8 cellular contexts compared by ENCODE assay signal in genomic region chr9:99231708-99232107, GRCh38. TPM values are rescaled to one million over a fixed set of nuclear protein-coding genes. Genes with fewer than 3 reads are reported as not detected.
DNase-seq lines count a peak whose midpoint lies in the region; ATAC-seq and TF ChIP-seq lines count a peak whose summit lies in the region.

No MANE protein-coding gene starts in this region.

- CTCF ChIA-PET in OCI-LY7 (lab: Charles Lee; ENCODE audit: unreplicated experiment) = interaction anchor here (0.6 to 1.9 kb wide), 5 partner anchors 9 to 47 kb away, joined by 3 to 5 read pairs (median 4); partner anchors contain the start of genes ALG2 and SEC61B

- no peaks in the 10 kb centered on the region for H3K27me3 ChIP-seq in parathyroid adenoma (ENCODE audit: control insufficient read depth, insufficient read depth, low read length)

- H3K4me1 ChIP-seq in OCI-LY7 (ENCODE audit: insufficient read depth, low read length, poor library complexity, severe bottlenecking) (peaks cover 59% of the 10 kb centered on the region), parathyroid adenoma (no peaks in the 10 kb centered on the region)

- no peak overlapping the region for H3K9ac ChIP-seq in parathyroid adenoma

- DNase-seq in DMS53 (lab: John Stamatoyannopoulos, UW) (peak; percentile 18), DMS53 treated with DMSO at 0.1 percent for 48 hours (lab: John Stamatoyannopoulos, UW; ENCODE audit: unreplicated experiment) (no peak), OCI-LY7 (ENCODE audit: low spot score) (peak; percentile 58), dermis blood vessel endothelial cell (peak; percentile 48), NCI-H1048 (lab: John Stamatoyannopoulos, UW) (no peak)

- H2AFZ ChIP-seq in OCI-LY7 (ENCODE audit: low read length) (no peak overlapping the region), parathyroid adenoma (no peak overlapping the region)

- H3K36me3 ChIP-seq in OCI-LY7 (ENCODE audit: insufficient read depth, low read length) (peaks cover 66% of the 10 kb centered on the region), parathyroid adenoma (ENCODE audit: control insufficient read depth, insufficient read depth, low read length) (no peaks in the 10 kb centered on the region)

- H3K79me2 ChIP-seq in OCI-LY7 (ENCODE audit: insufficient read depth, low read depth, low read length) (peaks cover 10% of the 10 kb centered on the region; the same call in 1 of the 2 replicates), parathyroid adenoma (no peaks in the 10 kb centered on the region)

- no peaks in the 10 kb centered on the region for H4K20me1 ChIP-seq in OCI-LY7 (ENCODE audit: insufficient read depth, low read length)

- ATAC-seq in GM21576 (IDR thresholded peaks at IDR 0.05; ENCODE audit: unreplicated experiment) (no peak), GM21367 (IDR thresholded peaks at IDR 0.05; ENCODE audit: unreplicated experiment) (no peak)

- intact Hi-C loops in OCI-LY7 (cut with micrococcal nuclease; ENCODE audit: unreplicated experiment) = loop anchor here (10.0 kb wide), 1 partner anchor 1307 kb away; the partner anchor contains the start of gene TRMO

- no peaks in the 10 kb centered on the region for H3K9me2 ChIP-seq in OCI-LY7 (ENCODE audit: insufficient read depth, low read length)

- peak overlapping the region; percentile 6 for H3K27ac ChIP-seq in OCI-LY7 (ENCODE audit: low read depth, low read length, poor library complexity, severe bottlenecking)
- H3K27ac ChIP-seq in parathyroid adenoma = no peak overlapping the region

- TF ChIP-seq CTCF in OCI-LY7 (conservative IDR thresholded peaks at IDR 0.05; ENCODE audit: low read length) (peak; percentile 96), parathyroid adenoma (IDR thresholded peaks at IDR 0.05) (peak; percentile 10)

- H3K4me3 ChIP-seq in OCI-LY7 (ENCODE audit: low read depth, low read length, poor library complexity, severe bottlenecking) = no peak overlapping the region
- H3K4me3 ChIP-seq in parathyroid adenoma (ENCODE audit: low read depth, low read length) = no peak overlapping the region

- H3K9me3 ChIP-seq in OCI-LY7 (ENCODE audit: low read length) (no peaks in the 10 kb centered on the region; the same call in 1 of the 2 replicates), parathyroid adenoma (ENCODE audit: control insufficient read depth, low read length) (no peaks in the 10 kb centered on the region)

- BruUV-seq in OCI-LY7 (replicated peaks; lab: Mats Ljungman, UMichigan) = no TSS peak

- POLR2A ChIA-PET in OCI-LY7 (lab: Charles Lee) = interaction anchor here (0.6 to 6.1 kb wide), 6 partner anchors 9 to 218 kb away, joined by 3 to 107 read pairs (median 3); partner anchors contain the start of genes ALG2 and SEC61B

- 0 out of 2 replicates have a peak overlapping the region, but pooled peaks have one; percentile 14 for H3K4me2 ChIP-seq in OCI-LY7 (ENCODE audit: low read length)
- H3K4me2 ChIP-seq in parathyroid adenoma (ENCODE audit: low read length) = no peak overlapping the region

RNA-seq across cellular contexts. Expression of gene SEC61B, which starts 9.6 kb away (rescaled TPM):
- 97.5 and 106 TPM in 2 replicates for total RNA-seq in OCI-LY7 (2014; rRNA removed; shearing (Covaris generic))
- total RNA-seq in OCI-LY7 (2022) (234 and 279 TPM in 2 replicates), dermis blood vessel endothelial cell (97.0 and 108 TPM in 2 replicates)

RNA-seq across cellular contexts. Expression of gene ALG2, which starts 10.0 kb away (rescaled TPM):
- 22.2 and 26.5 TPM in 2 replicates for total RNA-seq in OCI-LY7 (2014; rRNA removed; shearing (Covaris generic))
- total RNA-seq in OCI-LY7 (2022) (35.2 and 35.3 TPM in 2 replicates), dermis blood vessel endothelial cell (45.6 and 50.2 TPM in 2 replicates)

Comparison
In these comparisons a context has a peak if more than half of its experiments do, and no peak if none do; other contexts are left out.
1. DNase-seq: peak in DMS53 (single experiment), OCI-LY7 (single experiment) and dermis blood vessel endothelial cell (single experiment); none in DMS53 treated with DMSO at 0.1 percent for 48 hours (single experiment) and NCI-H1048 (single experiment).